In the genomic region with DNA sequence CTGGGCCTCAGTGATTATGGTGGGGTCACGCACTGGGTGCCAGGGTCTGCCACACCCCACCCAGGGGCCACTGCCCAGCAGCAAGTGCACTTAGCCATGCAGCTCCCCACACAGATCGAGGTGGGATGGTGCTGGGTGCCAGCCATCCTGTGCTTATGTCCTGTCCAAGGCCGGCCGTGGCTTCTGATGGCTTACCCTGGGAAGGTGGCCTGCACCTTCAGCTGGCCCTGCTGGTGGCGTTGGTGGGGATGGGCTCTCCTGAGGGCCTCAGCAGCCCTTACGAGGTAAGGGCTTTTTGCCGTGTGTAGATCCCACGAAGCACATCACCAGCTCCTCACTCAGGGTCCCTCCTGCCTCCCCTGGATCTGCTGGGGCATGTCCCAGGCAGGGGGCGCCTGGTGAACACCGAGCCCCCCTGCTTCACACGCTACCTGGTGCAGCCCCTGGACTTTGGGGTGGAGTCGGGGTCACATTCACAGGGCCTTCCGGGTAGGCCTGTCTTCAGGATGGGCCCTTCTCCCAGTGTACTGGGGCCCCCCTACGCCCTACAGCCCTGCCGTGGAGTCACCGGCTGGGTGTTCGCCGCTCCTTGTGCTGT, we compare ENCODE assay signal across 20 cellular contexts.
"Had no signal": no experiment of that assay in that cellular context is flagged by ENCODE, and none has a peak within 500 bp of the region (broad histone marks: within the 10 kb centered on the region; RNA-seq: fewer than 3 reads in every experiment).

No MANE protein-coding gene starts in this region.

- H3K36me3 Mint-ChIP-seq: type B pancreatic cell had no signal

- H3K27ac Mint-ChIP-seq: dendritic cell treated with granulocyte-macrophage colony-stimulating factor and Interleukin-4, amounts not matched to agents 40 ng/mL and 50 ng/mL, for 4 days; memory B cell had no signal

- H3K4me3 ChIP-seq: esophagus squamous epithelium, gastroesophageal sphincter, left lung, lower lobe of right lung, ovary, right atrium auricular region, stomach, uterus had no signal

- H3K36me3 ChIP-seq: esophagus squamous epithelium, gastroesophageal sphincter, left lung, ovary, right atrium auricular region, stomach, uterus had no signal

- H3K9me3 Mint-ChIP-seq: dendritic cell treated with granulocyte-macrophage colony-stimulating factor and Interleukin-4, amounts not matched to agents 40 ng/mL and 50 ng/mL, for 4 days; effector memory CD8-positive, alpha-beta T cell; memory B cell; type B pancreatic cell had no signal

- H3K9me3 ChIP-seq: esophagus squamous epithelium, gastroesophageal sphincter, left lung, lower lobe of right lung, ovary, right atrium auricular region, stomach, uterus had no signal

- H3K27ac ChIP-seq: esophagus squamous epithelium, gastroesophageal sphincter, left lung, lower lobe of right lung, ovary, right atrium auricular region, uterus had no signal

- H3K4me1 ChIP-seq: left lung, uterus had no signal

- FAIRE-seq: colon, small intestine had no signal

- H3K27me3 Mint-ChIP-seq: dendritic cell treated with granulocyte-macrophage colony-stimulating factor and Interleukin-4, amounts not matched to agents 40 ng/mL and 50 ng/mL, for 4 days; effector memory CD8-positive, alpha-beta T cell; memory B cell; type B pancreatic cell had no signal

- H3K4me3 Mint-ChIP-seq: dendritic cell treated with granulocyte-macrophage colony-stimulating factor and Interleukin-4, amounts not matched to agents 40 ng/mL and 50 ng/mL, for 4 days; effector memory CD8-positive, alpha-beta T cell; memory B cell; type B pancreatic cell had no signal

- H3K27me3 ChIP-seq: esophagus squamous epithelium, gastroesophageal sphincter, left lung, ovary, right atrium auricular region, stomach, uterus had no signal

- DNase-seq: effector memory CD8-positive, alpha-beta T cell; esophagus squamous epithelium; foreskin fibroblast; glutamatergic neuron; islet precursor cell; left lung; lower lobe of right lung; midbrain; small intestine; stimulated activated CD4-positive, alpha-beta T cell treated with anti-CD3 and anti-CD28 coated beads, Interleukin-12 subunit alpha, Interleukin-12 subunit beta, amount 100 ng/mL, for 4 hours; stimulated activated naive CD4-positive, alpha-beta T cell; stomach; uterus had no signal
